8 cellular contexts compared by ENCODE assay signal in genomic region chr19:58305065-58305931, GRCh38. TPM values are rescaled to one million over a fixed set of nuclear protein-coding genes. Genes with fewer than 3 reads are reported as not detected.
A peak's percentile ranks its signal among the peaks of the same experiment; 100 is the strongest.
DNase-seq lines count a peak whose midpoint lies in the region; ATAC-seq, FAIRE-seq and TF ChIP-seq lines count a peak whose summit lies in the region.

Gene ERVK3-1 (plus strand): TSS chr19:58305377. CDS start chr19:58312169, 6,792 bp downstream.

- H3K4me3 ChIP-seq in adrenal gland (peak within 1 kb of the TSS; percentile 26 to 89 (median 80)), heart right ventricle (peak within 1 kb of the TSS; percentile 50 to 97 (median 76))

- peak; percentile 93 for DNase-seq in GM12892 (ENCODE audit: insufficient read length)
- peak; percentile 98 for DNase-seq in NCI-H146 (lab: John Stamatoyannopoulos, UW)
- peak; percentile 90 to 99 (median 93) for DNase-seq in T-helper 1 cell
- peak; percentile 94 to 99 (median 98) for DNase-seq in adrenal gland
- peak; percentile 94 to 95 for DNase-seq in heart right ventricle
- peak; percentile 78 for DNase-seq in progenitor cell of endocrine pancreas (ENCODE audit: low spot score, unreplicated experiment)
- DNase-seq in ureter (ENCODE audit: low spot score): peak; percentile 95

- peak within 1 kb of the TSS; percentile 97 for H3K27ac Mint-ChIP-seq in progenitor cell of endocrine pancreas

- FAIRE-seq in GM12892 (lab: Jason Lieb, UNC): peak; percentile 99

- peak; percentile 95 for ATAC-seq in HG02852 (IDR thresholded peaks at IDR 0.05; ENCODE audit: unreplicated experiment)
- peak; percentile 99 to 100 (median 100) for ATAC-seq in heart right ventricle

- H3K9me3 Mint-ChIP-seq in progenitor cell of endocrine pancreas (ENCODE audit: low read depth): no peaks in the 10 kb centered on the region

- TF ChIP-seq CTCF in adrenal gland (IDR thresholded peaks at IDR 0.05): peak in 5 of 6 experiments; percentile 30 to 59 (median 49)
- peak in 6 of 9 donors; percentile 12 to 27 (median 17) for TF ChIP-seq CTCF in heart right ventricle (IDR thresholded peaks at IDR 0.05)
- TF ChIP-seq CTCF in progenitor cell of endocrine pancreas (IDR thresholded peaks at IDR 0.05; ENCODE audit: unreplicated experiment): no peak

- H3K27me3 Mint-ChIP-seq in progenitor cell of endocrine pancreas: no peaks in the 10 kb centered on the region

- H3K27me3 ChIP-seq in adrenal gland: no peaks in the 10 kb centered on the region
- H3K27me3 ChIP-seq in heart right ventricle: no peaks in the 10 kb centered on the region

- intact Hi-C loops in adrenal gland (cut with DNase I) (no loop called here), heart right ventricle (cut with DNase I) (loop anchor here in 3 of 10 donors (1.0 to 10.0 kb wide), 5 partner anchors 58 to 122 kb away; partner anchors contain the start of genes ZNF274 (in 2 of the 3), ZNF497 (in 1 of the 3) and ZNF544 (in 1 of the 3))

- H3K36me3 Mint-ChIP-seq in progenitor cell of endocrine pancreas (ENCODE audit: insufficient read depth): peaks cover 27% of the 10 kb centered on the region

- peak within 1 kb of the TSS; percentile 100 for H3K4me3 Mint-ChIP-seq in progenitor cell of endocrine pancreas (ENCODE audit: low read depth)

- H3K36me3 ChIP-seq in adrenal gland (replicated peaks in 1 of 2) (peaks cover 0 to 19% of the 10 kb centered on the region in 2 donors), heart right ventricle (peaks cover 0 to 55% (median 22%) of the 10 kb centered on the region in 9 donors)

- H3K9me3 ChIP-seq in adrenal gland (replicated peaks in 1 of 3): no peaks in the 10 kb centered on the region
- peaks cover 0 to 15% (median 0%) of the 10 kb centered on the region in 11 donors for H3K9me3 ChIP-seq in heart right ventricle

- 0 to 1% (median 1%) methylated on average over 44 to 55 of the region's 55 CpGs for WGBS in adrenal gland, 4 donors
- WGBS in heart right ventricle, 2 donors: 1% methylated on average over 55 of the region's 55 CpGs

- TF ChIP-seq POLR2A in GM12892 (IDR thresholded peaks at IDR 0.05; ENCODE audit: low read depth, low read length): peak; percentile 98
- TF ChIP-seq POLR2A in adrenal gland (IDR thresholded peaks at IDR 0.05): peak; percentile 76 to 88

- peaks cover 26% of the 10 kb centered on the region for H3K4me1 Mint-ChIP-seq in progenitor cell of endocrine pancreas (ENCODE audit: low read depth)

- H3K27ac ChIP-seq in adrenal gland: peak within 1 kb of the TSS; percentile 35 to 98 (median 82)
- H3K27ac ChIP-seq in heart right ventricle: peak within 1 kb of the TSS; percentile 60 to 96 (median 91)

- H3K4me1 ChIP-seq in adrenal gland (replicated peaks in 1 of 2) (peaks cover 4 to 13% of the 10 kb centered on the region in 2 donors), heart right ventricle (peaks cover 3 to 24% (median 18%) of the 10 kb centered on the region in 9 donors)

RNA-seq across cellular contexts. Expression of gene ERVK3-1, which starts in this region (rescaled TPM):
- 36.2 TPM for polyA plus RNA-seq in GM12892 (2012; ENCODE audit: missing spikeins)
- total RNA-seq in adrenal gland (10 to 100 TPM; 18.4 to 49.8 (median 29.8) TPM), heart right ventricle (10 to 100 TPM; 14.4 to 28.7 (median 17.7) TPM), progenitor cell of endocrine pancreas (41.3 and 46.2 TPM in 2 replicates), ureter (38.8 TPM)
- polyA plus RNA-seq in adrenal gland (10 to 100 TPM; 36.3 to 70.5 (median 48.4) TPM), heart right ventricle (10 to 100 TPM; 28.6 to 57.5 TPM)

Comparison
In these comparisons a context has a peak if more than half of its experiments do, and no peak if none do; other contexts are left out.
1. Peak in every context shown above with its lines: DNase-seq, ATAC-seq, H3K4me3 ChIP-seq and H3K27ac ChIP-seq.